12 cellular contexts compared by ENCODE assay signal in the genomic region with DNA sequence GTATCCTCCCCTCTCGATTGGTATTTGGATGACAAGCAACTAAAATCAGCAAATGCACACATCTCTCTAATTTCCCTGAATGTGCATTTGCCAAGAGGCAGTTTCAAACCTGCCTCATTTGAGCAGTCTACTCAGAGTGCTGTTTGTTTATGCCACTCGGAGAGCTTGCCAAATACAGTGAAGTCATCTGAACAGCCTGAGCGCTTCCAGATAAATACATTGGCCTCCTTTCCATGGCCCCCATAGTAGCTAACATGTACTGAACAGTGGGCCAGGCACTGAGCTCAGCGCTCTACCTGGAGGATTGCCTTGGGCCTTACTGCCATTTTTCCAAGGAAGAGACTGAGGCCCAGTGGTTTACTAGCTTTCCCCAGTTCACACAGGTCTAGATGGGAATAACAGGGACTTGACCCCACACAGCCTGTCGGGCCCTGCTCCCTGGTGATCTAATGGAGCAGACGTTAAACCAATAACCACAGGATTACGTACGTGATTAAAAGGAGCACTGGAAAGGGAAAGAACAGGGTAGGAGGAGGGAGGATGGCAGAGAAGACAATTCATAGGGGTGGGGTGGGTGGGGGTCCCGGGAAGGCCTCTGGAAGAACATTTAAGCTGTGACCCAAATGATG. TPM values are rescaled to one million over a fixed set of nuclear protein-coding genes. Genes with fewer than 3 reads are reported as not detected.
A peak's percentile ranks its signal among the peaks of the same experiment; 100 is the strongest.
DNase-seq lines count a peak whose midpoint lies in the region; ATAC-seq and TF ChIP-seq lines count a peak whose summit lies in the region.
"Had no signal": no experiment of that assay in that cellular context is flagged by ENCODE, and none has a peak within 500 bp of the region (broad histone marks: within the 10 kb centered on the region; RNA-seq: fewer than 3 reads in every experiment).

No MANE protein-coding gene starts in this region.

- H3K27ac Mint-ChIP-seq in activated T-cell treated with anti-CD3 and anti-CD28 coated beads, Interleukin-2, amount 50 U/mL, for 24 hours, result no peak overlapping the region

- no peaks in the 10 kb centered on the region for H3K9me3 Mint-ChIP-seq in activated T-cell treated with anti-CD3 and anti-CD28 coated beads, Interleukin-2, amount 50 U/mL, for 24 hours

- no peak for TF ChIP-seq CTCF in cardiac fibroblast (IDR thresholded peaks at IDR 0.05; ENCODE audit: low read depth, low read length)
- no peak for TF ChIP-seq CTCF in testis (IDR thresholded peaks at IDR 0.05)

- H3K9me3 ChIP-seq in testis, result no peaks in the 10 kb centered on the region

- no peak for ATAC-seq in HG03378 (IDR thresholded peaks at IDR 0.05; ENCODE audit: unreplicated experiment)
- ATAC-seq in HG03097 (IDR thresholded peaks at IDR 0.05; ENCODE audit: low FRiP score, unreplicated experiment), result no peak
- ATAC-seq: Panc1 had no signal

- no peaks in the 10 kb centered on the region for H3K36me3 ChIP-seq in testis (ENCODE audit: low read depth, missing control alignments)

- H3K4me1 ChIP-seq in testis, result no peaks in the 10 kb centered on the region

- H3K4me3 ChIP-seq in cardiac fibroblast (replicated peaks in 1 of 2; ENCODE audit: low read depth in 2 of 2, low read length in 2 of 2), result no peak overlapping the region
- H3K4me3 ChIP-seq in testis, result no peak overlapping the region

- H3K4me1 Mint-ChIP-seq in activated T-cell treated with anti-CD3 and anti-CD28 coated beads, Interleukin-2, amount 50 U/mL, for 24 hours (ENCODE audit: low read depth), result peaks cover 9% of the 10 kb centered on the region

- no peak overlapping the region for H3K4me3 Mint-ChIP-seq in activated T-cell treated with anti-CD3 and anti-CD28 coated beads, Interleukin-2, amount 50 U/mL, for 24 hours

- DNase-seq in DMS53 (lab: John Stamatoyannopoulos, UW), result peak; percentile 52
- DNase-seq in DMS53 treated with DMSO at 0.1 percent for 48 hours (lab: John Stamatoyannopoulos, UW; ENCODE audit: unreplicated experiment), result no peak
- peak; percentile 44 to 72 for DNase-seq in cardiac fibroblast (ENCODE audit: low read depth in 2 of 2)
- peak; percentile 56 for DNase-seq in testis
- DNase-seq in activated T-cell treated with anti-CD3 and anti-CD28 coated beads, Interleukin-2, amount 50 U/mL, for 24 hours, result no peak

- peak overlapping the region; percentile 67 for H3K27ac ChIP-seq in layer of hippocampus (ENCODE audit: low read depth, low read length)
- H3K27ac ChIP-seq in testis, result no peak overlapping the region

- intact Hi-C loops in testis (cut with DNase I; ENCODE audit: low total_unique reads), result loop anchor here (5.0 kb wide), 1 partner anchor 51 kb away; a partner anchor contains a TSS

- WGBS in testis, 2 donors, result 54 to 65% methylated on average over 9 of the region's 9 CpGs

- TF ChIP-seq POLR2A in testis (IDR thresholded peaks at IDR 0.05), result no peak

- H3K36me3 Mint-ChIP-seq in activated T-cell treated with anti-CD3 and anti-CD28 coated beads, Interleukin-2, amount 50 U/mL, for 24 hours (ENCODE audit: low read depth), result no peaks in the 10 kb centered on the region

- H3K27me3 Mint-ChIP-seq in activated T-cell treated with anti-CD3 and anti-CD28 coated beads, Interleukin-2, amount 50 U/mL, for 24 hours, result peaks cover 6% of the 10 kb centered on the region

- no peaks in the 10 kb centered on the region for H3K27me3 ChIP-seq in layer of hippocampus (ENCODE audit: control insufficient read depth, insufficient read depth, low read length)
- no peaks in the 10 kb centered on the region for H3K27me3 ChIP-seq in testis

RNA-seq across cellular contexts. Expression of a gene that starts 18.7 kb away (rescaled TPM):
- not detected for total RNA-seq in testis
- not detected for polyA plus RNA-seq in testis (ENCODE audit: insufficient read depth, low read depth, low replicate concordance)
- total RNA-seq: A172; activated CD8-positive, alpha-beta memory T cell treated with anti-CD3 and anti-CD28 coated beads for 36 hours had no signal
- polyA plus RNA-seq: neural cell had no signal

RNA-seq across cellular contexts. Expression of a gene that starts 49.3 kb away (rescaled TPM):
- total RNA-seq in testis, result 1 to 10 TPM; 3.7 to 7.3 TPM
- polyA plus RNA-seq in testis (ENCODE audit: insufficient read depth, low read depth, low replicate concordance), result 6.8 TPM
- total RNA-seq: A172; activated CD8-positive, alpha-beta memory T cell treated with anti-CD3 and anti-CD28 coated beads for 36 hours had no signal
- polyA plus RNA-seq: neural cell had no signal

Comparison
In these comparisons a context has a peak if more than half of its experiments do, and no peak if none do; other contexts are left out.
1. DNase-seq: peak in DMS53 (single experiment), cardiac fibroblast (2 of 2) and testis (single experiment); none in DMS53 treated with DMSO at 0.1 percent for 48 hours (single experiment) and activated T-cell treated with anti-CD3 and anti-CD28 coated beads, Interleukin-2, amount 50 U/mL, for 24 hours (single experiment).